In genomic region chr5:177963966-177964365, GRCh38 we compare ENCODE assay signal across 29 cellular contexts. TPM values are rescaled to one million over a fixed set of nuclear protein-coding genes. Genes with fewer than 3 reads are reported as not detected.
A peak's percentile ranks its signal among the peaks of the same experiment; 100 is the strongest.
DNase-seq lines count a peak whose midpoint lies in the region; TF ChIP-seq lines count a peak whose summit lies in the region.
"Had no signal": no experiment of that assay in that cellular context is flagged by ENCODE, and none has a peak within 500 bp of the region (broad histone marks: within the 10 kb centered on the region; RNA-seq: fewer than 3 reads in every experiment).

No MANE protein-coding gene starts in this region.

- H3K4me1 ChIP-seq in endodermal cell (ENCODE audit: control insufficient read depth, insufficient read depth, low read length) (no peaks in the 10 kb centered on the region), spleen (no peaks in the 10 kb centered on the region), ascending aorta (no peaks in the 10 kb centered on the region), vagina (no peaks in the 10 kb centered on the region), adrenal gland (replicated peaks in 1 of 2) (no peaks in the 10 kb centered on the region)
- H3K4me1 ChIP-seq: BE2C had no signal

- H3K36me3 Mint-ChIP-seq in endodermal cell (ENCODE audit: low read depth) (peaks cover 44% of the 10 kb centered on the region), osteocyte (ENCODE audit: unreplicated experiment) (no peaks in the 10 kb centered on the region)
- H3K36me3 Mint-ChIP-seq: CD14-positive monocyte had no signal

- H3K27me3 ChIP-seq in endodermal cell (ENCODE audit: control insufficient read depth, insufficient read depth, low read length, poor library complexity, severe bottlenecking): no peaks in the 10 kb centered on the region
- no peaks in the 10 kb centered on the region for H3K27me3 ChIP-seq in spleen (replicated peaks in 1 of 7)
- H3K27me3 ChIP-seq in ascending aorta: no peaks in the 10 kb centered on the region
- no peaks in the 10 kb centered on the region for H3K27me3 ChIP-seq in vagina
- H3K27me3 ChIP-seq in adrenal gland: no peaks in the 10 kb centered on the region
- H3K27me3 ChIP-seq: BLaER1 had no signal

- TF ChIP-seq POLR2A in spleen (IDR thresholded peaks at IDR 0.05) (no peak), vagina (IDR thresholded peaks at IDR 0.05) (no peak), adrenal gland (IDR thresholded peaks at IDR 0.05) (no peak)

- TF ChIP-seq CTCF in endodermal cell (conservative IDR thresholded peaks at IDR 0.05) (no peak), osteocyte (IDR thresholded peaks at IDR 0.05) (no peak), spleen (IDR thresholded peaks at IDR 0.05 in 8 of 11, conservative IDR thresholded peaks at IDR 0.05 in 3 of 11) (no peak), ascending aorta (IDR thresholded peaks at IDR 0.05) (no peak), vagina (IDR thresholded peaks at IDR 0.05) (no peak), adrenal gland (IDR thresholded peaks at IDR 0.05) (no peak)

- no peak overlapping the region for H3K27ac Mint-ChIP-seq in endodermal cell
- H3K27ac Mint-ChIP-seq in osteocyte (ENCODE audit: unreplicated experiment): no peak overlapping the region
- H3K27ac Mint-ChIP-seq: CD4-positive, alpha-beta memory T cell; CD4-positive, CD25-positive, alpha-beta regulatory T cell; CD8-positive, alpha-beta memory T cell had no signal

- 88 to 93% methylated on average over 12 to 14 of the region's 14 CpGs for WGBS in endodermal cell (ENCODE audit: insufficient coverage in 1 of 2, insufficient read length in 1 of 2), 2 experiments
- 86 to 99% (median 94%) methylated on average over 14 of the region's 14 CpGs for WGBS in spleen, 5 donors
- 79 to 89% (median 86%) methylated on average over 14 of the region's 14 CpGs for WGBS in adrenal gland, 4 donors

- H3K9me3 ChIP-seq in endodermal cell (ENCODE audit: control insufficient read depth, low read length) (no peaks in the 10 kb centered on the region), spleen (no peaks in the 10 kb centered on the region), ascending aorta (no peaks in the 10 kb centered on the region), vagina (no peaks in the 10 kb centered on the region), adrenal gland (replicated peaks in 1 of 3) (no peaks in the 10 kb centered on the region)
- H3K9me3 ChIP-seq: BE2C had no signal

- H3K4me3 Mint-ChIP-seq in endodermal cell: no peak overlapping the region
- no peak overlapping the region for H3K4me3 Mint-ChIP-seq in osteocyte (ENCODE audit: unreplicated experiment)
- H3K4me3 Mint-ChIP-seq: CD14-positive monocyte; CD4-positive, alpha-beta memory T cell; CD4-positive, CD25-positive, alpha-beta regulatory T cell; CD8-positive, alpha-beta memory T cell had no signal

- H3K9me3 Mint-ChIP-seq in endodermal cell (peaks cover 22% of the 10 kb centered on the region), osteocyte (ENCODE audit: unreplicated experiment) (peaks cover 9% of the 10 kb centered on the region)
- H3K9me3 Mint-ChIP-seq: CD4-positive, alpha-beta memory T cell; CD8-positive, alpha-beta memory T cell had no signal

- peak; percentile 13 for DNase-seq in endodermal cell
- DNase-seq in osteocyte (ENCODE audit: extremely low spot score, unreplicated experiment): peak; percentile 56
- DNase-seq in spleen: peak; percentile 47
- DNase-seq in SKM-1 (lab: John Stamatoyannopoulos, UW; ENCODE audit: unreplicated experiment): no peak
- DNase-seq in ascending aorta (ENCODE audit: low spot score in 2 of 2): no peak
- no peak for DNase-seq in vagina (ENCODE audit: extremely low spot score in 2 of 2)
- no peak for DNase-seq in adrenal gland
- DNase-seq: 8988T; ACHN; BE2C; C1 segment of cervical spinal cord; CD4-positive, alpha-beta memory T cell; CD4-positive, CD25-positive, alpha-beta regulatory T cell; CD8-positive, alpha-beta memory T cell; COR-L47; DMS 273 treated with DMSO at 0.1 percent for 48 hours; DMS153; DMS53; DMS79; DND-41; EL; GDM1 had no signal

- no peak overlapping the region for H3K27ac ChIP-seq in endodermal cell (ENCODE audit: low read depth, low read length)
- no peak overlapping the region for H3K27ac ChIP-seq in spleen
- no peak overlapping the region for H3K27ac ChIP-seq in ascending aorta
- H3K27ac ChIP-seq in vagina: no peak overlapping the region
- no peak overlapping the region for H3K27ac ChIP-seq in adrenal gland
- H3K27ac ChIP-seq: BLaER1 had no signal

- H3K27me3 Mint-ChIP-seq in endodermal cell (ENCODE audit: insufficient read depth) (no peaks in the 10 kb centered on the region), osteocyte (ENCODE audit: unreplicated experiment) (no peaks in the 10 kb centered on the region)
- H3K27me3 Mint-ChIP-seq: CD4-positive, alpha-beta memory T cell; CD4-positive, CD25-positive, alpha-beta regulatory T cell; CD8-positive, alpha-beta memory T cell had no signal

- H3K36me3 ChIP-seq in endodermal cell (ENCODE audit: control insufficient read depth, insufficient read depth, low read length) (no peaks in the 10 kb centered on the region), spleen (no peaks in the 10 kb centered on the region), ascending aorta (no peaks in the 10 kb centered on the region), vagina (no peaks in the 10 kb centered on the region), adrenal gland (replicated peaks in 1 of 2) (no peaks in the 10 kb centered on the region)
- H3K36me3 ChIP-seq: BE2C, BLaER1 had no signal

- H3K4me3 ChIP-seq in endodermal cell (ENCODE audit: low read length) (no peak overlapping the region), spleen (no peak overlapping the region), ascending aorta (no peak overlapping the region), vagina (no peak overlapping the region), adrenal gland (no peak overlapping the region)
- H3K4me3 ChIP-seq: BLaER1, GM12878 had no signal

- H3K9ac ChIP-seq in endodermal cell (ENCODE audit: extremely low read depth, low read length, poor library complexity, severe bottlenecking): no peak overlapping the region
- H3K9ac ChIP-seq: BLaER1 had no signal

- intact Hi-C loops in spleen (cut with DNase I; ENCODE audit: low total_unique reads) (no loop called here), ascending aorta (cut with DNase I) (no loop called here), vagina (cut with DNase I) (no loop called here), adrenal gland (cut with DNase I) (no loop called here)

- H3K4me1 Mint-ChIP-seq in endodermal cell: peaks cover 3% of the 10 kb centered on the region
- no peaks in the 10 kb centered on the region for H3K4me1 Mint-ChIP-seq in osteocyte (ENCODE audit: unreplicated experiment)
- H3K4me1 Mint-ChIP-seq: CD14-positive monocyte had no signal

RNA-seq across cellular contexts. Expression of gene PROP1, which starts 32.1 kb away (rescaled TPM):
- not detected for total RNA-seq in endodermal cell
- polyA plus RNA-seq in endodermal cell (2013, experiment 1 of 2): not detected
- not detected for polyA plus RNA-seq in endodermal cell (2013, experiment 2 of 2)
- not detected in 2 replicates for total RNA-seq in osteocyte
- not detected for total RNA-seq in spleen
- not detected for polyA plus RNA-seq in spleen
- total RNA-seq in ascending aorta: not detected
- not detected for total RNA-seq in vagina
- total RNA-seq in adrenal gland: not detected
- not detected for polyA plus RNA-seq in adrenal gland
- total RNA-seq: A673; CD4-positive, alpha-beta memory T cell; CD4-positive, CD25-positive, alpha-beta regulatory T cell; CD8-positive, alpha-beta memory T cell; Daoy; G401; GM12878 had no signal
- polyA plus RNA-seq: AG04450; CD14-positive monocyte; CD4-positive, alpha-beta memory T cell; CD4-positive, CD25-positive, alpha-beta regulatory T cell; CD8-positive, alpha-beta memory T cell; GM12878 had no signal

Comparison
In these comparisons a context has a peak if more than half of its experiments do, and no peak if none do; other contexts are left out.
1. DNase-seq: peak in endodermal cell (single experiment), osteocyte (single experiment) and spleen (single experiment); none in SKM-1 (single experiment), ascending aorta (0 of 2), vagina (0 of 2) and adrenal gland (0 of 7).